ENCODE assay signal across 23 cellular contexts in genomic region chr11:77698896-77699295, GRCh38.
A peak's percentile ranks its signal among the peaks of the same experiment; 100 is the strongest.
DNase-seq lines count a peak whose midpoint lies in the region; ATAC-seq, FAIRE-seq and TF ChIP-seq lines count a peak whose summit lies in the region.
"Had no signal": no experiment of that assay in that cellular context is flagged by ENCODE, and none has a peak within 500 bp of the region (broad histone marks: within the 10 kb centered on the region; RNA-seq: fewer than 3 reads in every experiment).

No MANE protein-coding gene starts in this region.

- H3K4me3 Mint-ChIP-seq in stimulated activated naive CD8-positive, alpha-beta T cell treated with anti-CD3 and anti-CD28 coated beads, Interleukin-15, amount 100 ng/mL, for 72 hours, result no peak overlapping the region
- H3K4me3 Mint-ChIP-seq: B cell; CD4-positive, CD25-positive, alpha-beta regulatory T cell; CD8-positive, alpha-beta memory T cell; IgD-negative memory B cell had no signal

- FAIRE-seq in HepG2 (lab: Jason Lieb, UNC), result no peak
- FAIRE-seq in small intestine (lab: Jason Lieb, UNC), result peak; percentile 41
- FAIRE-seq: H54, HTR-8/SVneo had no signal

- TF ChIP-seq POLR2A in HepG2 (IDR thresholded peaks at IDR 0.05; ENCODE audit: insufficient read depth in 1 of 2, low read depth in 2 of 2, low read length in 2 of 2), result no peak
- no peak for TF ChIP-seq POLR2A in right lobe of liver (IDR thresholded peaks at IDR 0.05)

- no peaks in the 10 kb centered on the region for H3K79me2 ChIP-seq in HepG2 (ENCODE audit: insufficient read depth, low read length)

- no peak overlapping the region for H2AFZ ChIP-seq in HepG2 (ENCODE audit: low read length)
- H2AFZ ChIP-seq: GM23248 had no signal

- no peaks in the 10 kb centered on the region for H3K4me1 Mint-ChIP-seq in stimulated activated naive CD8-positive, alpha-beta T cell treated with anti-CD3 and anti-CD28 coated beads, Interleukin-15, amount 100 ng/mL, for 72 hours
- H3K4me1 Mint-ChIP-seq: B cell, IgD-negative memory B cell had no signal

- no peaks in the 10 kb centered on the region for H3K27me3 Mint-ChIP-seq in stimulated activated naive CD8-positive, alpha-beta T cell treated with anti-CD3 and anti-CD28 coated beads, Interleukin-15, amount 100 ng/mL, for 72 hours
- H3K27me3 Mint-ChIP-seq: B cell; CD4-positive, CD25-positive, alpha-beta regulatory T cell; CD8-positive, alpha-beta memory T cell; IgD-negative memory B cell had no signal

- TF ChIP-seq RAD21 in HepG2 (CRISPR knock-in tag; IDR thresholded peaks at IDR 0.05), result no peak

- H3K36me3 ChIP-seq in HepG2 (replicated peaks in 1 of 2; ENCODE audit: control insufficient read depth in 1 of 2, insufficient read depth in 2 of 2, low read length in 2 of 2), result peaks cover 5 to 32% of the 10 kb centered on the region in 2 experiments
- peaks cover 0 to 14% (median 8%) of the 10 kb centered on the region in 4 donors for H3K36me3 ChIP-seq in right lobe of liver
- H3K36me3 ChIP-seq in small intestine (ENCODE audit: control insufficient read depth in 2 of 2, insufficient read depth in 2 of 2, low read length in 2 of 2), result peaks cover 0 to 6% of the 10 kb centered on the region in 2 donors

- H3K27me3 ChIP-seq in HepG2 (ENCODE audit: control insufficient read depth in 1 of 2, insufficient read depth in 2 of 2, low read length in 2 of 2) (no peaks in the 10 kb centered on the region), right lobe of liver (no peaks in the 10 kb centered on the region), small intestine (ENCODE audit: control insufficient read depth in 2 of 2, insufficient read depth in 2 of 2, low read length in 2 of 2) (no peaks in the 10 kb centered on the region)
- H3K27me3 ChIP-seq: BLaER1 treated with 17β-estradiol and CSF1 and Interleukin-3, amounts not matched to agents 10 nM and 100 nM had no signal

- H3K9ac ChIP-seq in HepG2 (ENCODE audit: insufficient read depth, low read depth, low read length), result no peak overlapping the region
- H3K9ac ChIP-seq: BLaER1 treated with 17β-estradiol and CSF1 and Interleukin-3, amounts not matched to agents 10 nM and 100 nM; GM23248 had no signal

- POLR2A ChIA-PET in HepG2 (lab: Yijun Ruan, JAX), result no interaction called here

- no peak overlapping the region for H3K27ac Mint-ChIP-seq in stimulated activated naive CD8-positive, alpha-beta T cell treated with anti-CD3 and anti-CD28 coated beads, Interleukin-15, amount 100 ng/mL, for 72 hours
- H3K27ac Mint-ChIP-seq: B cell; CD4-positive, CD25-positive, alpha-beta regulatory T cell; CD8-positive, alpha-beta memory T cell; IgD-negative memory B cell had no signal

- H3K9me3 Mint-ChIP-seq in stimulated activated naive CD8-positive, alpha-beta T cell treated with anti-CD3 and anti-CD28 coated beads, Interleukin-15, amount 100 ng/mL, for 72 hours, result no peaks in the 10 kb centered on the region
- H3K9me3 Mint-ChIP-seq: CD4-positive, CD25-positive, alpha-beta regulatory T cell; CD8-positive, alpha-beta memory T cell; IgD-negative memory B cell had no signal

- 96% methylated on average over 2 of the region's 2 CpGs for WGBS in HepG2 (ENCODE audit: low lambda C conversion rate)
- WGBS in right lobe of liver (ENCODE audit: insufficient coverage, low coverage, low lambda C conversion rate, missing lambda C conversion rate), result 78% methylated on average over 2 of the region's 2 CpGs
- 87 to 94% (median 93%) methylated on average over 2 of the region's 2 CpGs for WGBS in small intestine, 3 donors

- no peak overlapping the region for H3K4me3 ChIP-seq in HepG2 (replicated peaks in 1 of 3; ENCODE audit: insufficient read depth in 1 of 3, low read depth in 2 of 3, low read length in 3 of 3)
- H3K4me3 ChIP-seq in right lobe of liver, result no peak overlapping the region
- no peak overlapping the region for H3K4me3 ChIP-seq in small intestine (ENCODE audit: low read depth in 1 of 2, low read length in 2 of 2)
- H3K4me3 ChIP-seq: BLaER1 treated with 17β-estradiol and CSF1 and Interleukin-3, amounts not matched to agents 10 nM and 100 nM; GM23248 had no signal

- DNase-seq in HepG2 (ENCODE audit: low spot score) (no peak), right lobe of liver (no peak), amniotic epithelial cell (ENCODE audit: low read depth) (peak; percentile 55), iris pigment epithelial cell (ENCODE audit: low read depth) (peak; percentile 10), small intestine (no peak)
- no peak for DNase-seq in stimulated activated naive CD8-positive, alpha-beta T cell treated with anti-CD3 and anti-CD28 coated beads, Interleukin-15, amount 100 ng/mL, for 72 hours
- DNase-seq: CD4-positive, CD25-positive, alpha-beta regulatory T cell; CD8-positive, alpha-beta memory T cell; COR-L47; DMS 273 treated with DMSO at 0.1 percent for 48 hours; DMS53; DND-41; GF-D8; GM23248; KBM-7 had no signal

- intact Hi-C loops in HepG2 (cut with micrococcal nuclease; ENCODE audit: unreplicated experiment), result no loop called here
- intact Hi-C loops in right lobe of liver (cut with DNase I), result no loop called here

- H3K4me2 ChIP-seq in HepG2 (ENCODE audit: low read depth, low read length), result no peak overlapping the region
- H3K4me2 ChIP-seq: BLaER1 treated with 17β-estradiol and CSF1 and Interleukin-3, amounts not matched to agents 10 nM and 100 nM had no signal

- TF ChIP-seq EP300 in HepG2 (IDR thresholded peaks at IDR 0.05; ENCODE audit: low read depth in 2 of 2, low read length in 2 of 2) (no peak), HepG2 (CRISPR knock-in tag; IDR thresholded peaks at IDR 0.05; ENCODE audit: borderline replicate concordance) (no peak)

- H4K20me1 ChIP-seq in HepG2 (ENCODE audit: insufficient read depth, low read length), result no peaks in the 10 kb centered on the region
- H4K20me1 ChIP-seq: BLaER1 treated with 17β-estradiol and CSF1 and Interleukin-3, amounts not matched to agents 10 nM and 100 nM had no signal

- CTCF ChIA-PET in HepG2 (lab: Yijun Ruan, JAX; ENCODE audit: low intra/inter-chr PET ratio, low total read pairs), result no interaction called here

- H3K9me3 ChIP-seq in HepG2 (ENCODE audit: low read length) (no peaks in the 10 kb centered on the region), right lobe of liver (no peaks in the 10 kb centered on the region), small intestine (ENCODE audit: control insufficient read depth, low read depth) (no peaks in the 10 kb centered on the region)
- H3K9me3 ChIP-seq: BLaER1 treated with 17β-estradiol and CSF1 and Interleukin-3, amounts not matched to agents 10 nM and 100 nM had no signal

- H3K27ac ChIP-seq in HepG2 (ENCODE audit: extremely low read length, insufficient read depth, low read length), result no peak overlapping the region
- no peak overlapping the region for H3K27ac ChIP-seq in right lobe of liver
- H3K27ac ChIP-seq in small intestine (ENCODE audit: low read depth in 1 of 2, low read length in 1 of 2), result no peak overlapping the region
- H3K27ac ChIP-seq: 22Rv1; BLaER1 treated with 17β-estradiol and CSF1 and Interleukin-3, amounts not matched to agents 10 nM and 100 nM; GM23248 had no signal

- H3K4me1 ChIP-seq in HepG2 (ENCODE audit: insufficient read depth, low read length) (peaks cover 7% of the 10 kb centered on the region), right lobe of liver (no peaks in the 10 kb centered on the region), small intestine (ENCODE audit: control insufficient read depth in 2 of 2, insufficient read depth in 1 of 2, low read depth in 1 of 2, low read length in 1 of 2) (no peaks in the 10 kb centered on the region)
- H3K4me1 ChIP-seq: BLaER1 treated with 17β-estradiol and CSF1 and Interleukin-3, amounts not matched to agents 10 nM and 100 nM had no signal

- in situ Hi-C loops in HepG2 (cut with HindIII; ENCODE audit: extremely low pct_ligation_motif_present, low pct_unique_long_range_greater_than_20kb), result no loop called here

- TF ChIP-seq CTCF in HepG2 (CRISPR knock-in tag; IDR thresholded peaks at IDR 0.05) (no peak), right lobe of liver (IDR thresholded peaks at IDR 0.05) (no peak)

- ATAC-seq in HepG2 (no peak), right lobe of liver (no peak), HG02840 (IDR thresholded peaks at IDR 0.05; ENCODE audit: low FRiP score, unreplicated experiment) (no peak), SK-N-SH treated with all-trans-retinoic acid at 6 μM for 48 hours (no peak)
- ATAC-seq in stimulated activated naive CD8-positive, alpha-beta T cell treated with anti-CD3 and anti-CD28 coated beads, Interleukin-15, amount 100 ng/mL, for 72 hours, result no peak

- no TSS peak for BruUV-seq in HepG2 (replicated peaks; lab: Mats Ljungman, UMichigan)

TF ChIP-seq in HepG2, 621 proteins besides CTCF, POLR2A, EP300 and RAD21 (continues in another document):
- TF ChIP-seq EZH2 (conservative IDR thresholded peaks at IDR 0.05; ENCODE audit: low read depth, low read length) (no peak), NR2F6 (IDR thresholded peaks at IDR 0.05) (peak; percentile 24; the same call in 1 of the 2 replicates), NR2F6 (CRISPR knock-in tag; IDR thresholded peaks at IDR 0.05) (no peak), SMARCE1 (IDR thresholded peaks at IDR 0.05; ENCODE audit: borderline replicate concordance) (no peak), ZNF773 (CRISPR knock-in tag; IDR thresholded peaks at IDR 0.05; ENCODE audit: borderline replicate concordance) (no peak)
- TF ChIP-seq, protein P1, sequence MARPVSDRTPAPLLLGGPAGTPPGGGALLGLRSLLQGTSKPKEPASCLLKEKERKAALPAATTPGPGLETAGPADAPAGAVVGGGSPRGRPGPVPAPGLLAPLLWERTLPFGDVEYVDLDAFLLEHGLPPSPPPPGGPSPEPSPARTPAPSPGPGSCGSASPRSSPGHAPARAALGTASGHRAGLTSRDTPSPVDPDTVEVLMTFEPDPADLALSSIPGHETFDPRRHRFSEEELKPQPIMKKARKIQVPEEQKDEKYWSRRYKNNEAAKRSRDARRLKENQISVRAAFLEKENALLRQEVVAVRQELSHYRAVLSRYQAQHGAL (CRISPR knock-in tag; IDR thresholded peaks at IDR 0.05; ENCODE audit: not compliant biosample characterization), result no peak

TF ChIP-seq in SK-N-SH treated with all-trans-retinoic acid at 6 μM for 48 hours, 23 proteins besides CTCF, POLR2A, EP300 and RAD21 (continues in another document):
- TF ChIP-seq RARB (CRISPR knock-in tag; IDR thresholded peaks at IDR 0.05), result no peak
- TF ChIP-seq OSR1 (CRISPR knock-in tag; IDR thresholded peaks at IDR 0.05), result no peak
- TF ChIP-seq TCF4 (CRISPR knock-in tag; IDR thresholded peaks at IDR 0.05; ENCODE audit: borderline replicate concordance), result no peak
- TF ChIP-seq ISL1 (CRISPR knock-in tag; IDR thresholded peaks at IDR 0.05), result no peak
- TF ChIP-seq CSRNP3 (CRISPR knock-in tag; IDR thresholded peaks at IDR 0.05), result no peak

Comparison
In these comparisons a context has a peak if more than half of its experiments do, and no peak if none do; other contexts are left out.
1. DNase-seq: peak in amniotic epithelial cell (single experiment) and iris pigment epithelial cell (single experiment); none in HepG2 (single experiment), right lobe of liver (0 of 3), small intestine (single experiment) and stimulated activated naive CD8-positive, alpha-beta T cell treated with anti-CD3 and anti-CD28 coated beads, Interleukin-15, amount 100 ng/mL, for 72 hours (0 of 2).